Comparison of ENCODE assay signal across 1 cellular context in the genomic region with DNA sequence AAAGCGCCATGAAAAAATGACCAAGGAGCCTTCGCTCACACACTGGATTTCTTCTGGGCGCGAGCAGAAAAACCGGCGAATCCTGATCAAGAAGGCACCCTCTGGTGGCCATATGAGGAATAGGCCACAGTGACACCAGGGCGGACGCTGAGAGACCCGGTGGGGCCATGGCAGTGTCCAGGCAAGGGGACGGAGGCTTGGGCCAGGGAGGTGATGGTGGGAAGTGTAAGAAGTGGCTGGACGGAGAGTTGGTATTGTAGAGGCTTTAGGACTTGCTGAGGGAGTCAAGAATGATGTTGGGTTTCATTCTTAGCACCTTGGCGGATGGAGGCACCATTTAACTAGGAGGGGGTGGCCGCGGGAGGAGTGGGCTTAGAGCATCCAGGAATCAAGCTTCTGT.
A peak's percentile ranks its signal among the peaks of the same experiment; 100 is the strongest.
TF ChIP-seq lines count a peak whose summit lies in the region.

No MANE protein-coding gene starts in this region.

TF ChIP-seq in K562, 482 proteins besides CTCF, POLR2A, EP300 and RAD21 (continues in another document):
- TF ChIP-seq KLF16 (IDR thresholded peaks at IDR 0.05) (0 out of 2 replicates have a peak, but pooled peaks have one; percentile 21), BRD9 (IDR thresholded peaks at IDR 0.05; ENCODE audit: low read depth, partially characterized antibody) (no peak), ZBTB1 (CRISPR knock-in tag; IDR thresholded peaks at IDR 0.05; ENCODE audit: borderline replicate concordance, low read depth) (no peak), ZSCAN29 (IDR thresholded peaks at IDR 0.05) (no peak), POLR2AphosphoS2 (IDR thresholded peaks at IDR 0.05; ENCODE audit: low read length) (no peak), SMC3 (conservative IDR thresholded peaks at IDR 0.05; ENCODE audit: insufficient read depth, low read depth, low read length) (peak; percentile 71), NBN (IDR thresholded peaks at IDR 0.05; ENCODE audit: low read depth) (no peak), LEF1 (IDR thresholded peaks at IDR 0.05) (no peak), ZNF695 (CRISPR knock-in tag; IDR thresholded peaks at IDR 0.05) (no peak), NFATC3 (IDR thresholded peaks at IDR 0.05) (no peak), HEY1 (CRISPR knock-in tag; IDR thresholded peaks at IDR 0.05; ENCODE audit: borderline replicate concordance) (no peak), NFRKB (IDR thresholded peaks at IDR 0.05; ENCODE audit: low read depth) (no peak), SP2 (IDR thresholded peaks at IDR 0.05; ENCODE audit: extremely low read depth, low read depth, low read length, poor library complexity, severe bottlenecking) (no peak), XRCC5 (IDR thresholded peaks at IDR 0.05; ENCODE audit: low read depth, low read length) (peak; percentile 62; the same call in 1 of the 2 replicates), ZNF197 (CRISPR knock-in tag; IDR thresholded peaks at IDR 0.05; ENCODE audit: low read depth) (no peak), CEBPG (CRISPR knock-in tag; IDR thresholded peaks at IDR 0.05) (no peak), CEBPG (tag; conservative IDR thresholded peaks at IDR 0.05 in 1 of 2, IDR thresholded peaks at IDR 0.05 in 1 of 2) (no peak), ZBTB7A (IDR thresholded peaks at IDR 0.05; ENCODE audit: borderline replicate concordance, control insufficient read depth, low read depth, low read length) (peak; percentile 15; the same call in 1 of the 2 replicates), PTRF (tag; IDR thresholded peaks at IDR 0.05) (no peak)
- TF ChIP-seq, protein P1, sequence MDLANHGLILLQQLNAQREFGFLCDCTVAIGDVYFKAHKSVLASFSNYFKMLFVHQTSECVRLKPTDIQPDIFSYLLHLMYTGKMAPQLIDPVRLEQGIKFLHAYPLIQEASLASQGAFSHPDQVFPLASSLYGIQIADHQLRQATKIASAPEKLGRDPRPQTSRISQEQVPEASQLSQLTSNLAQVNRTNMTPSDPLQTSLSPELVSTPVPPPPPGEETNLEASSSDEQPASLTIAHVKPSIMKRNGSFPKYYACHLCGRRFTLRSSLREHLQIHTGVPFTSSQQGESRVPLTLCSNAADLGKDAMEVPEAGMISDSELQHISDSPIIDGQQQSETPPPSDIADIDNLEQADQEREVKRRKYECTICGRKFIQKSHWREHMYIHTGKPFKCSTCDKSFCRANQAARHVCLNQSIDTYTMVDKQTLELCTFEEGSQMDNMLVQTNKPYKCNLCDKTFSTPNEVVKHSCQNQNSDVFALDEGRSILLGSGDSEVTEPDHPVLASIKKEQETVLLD (IDR thresholded peaks at IDR 0.05): no peak
- TF ChIP-seq, protein P2, sequence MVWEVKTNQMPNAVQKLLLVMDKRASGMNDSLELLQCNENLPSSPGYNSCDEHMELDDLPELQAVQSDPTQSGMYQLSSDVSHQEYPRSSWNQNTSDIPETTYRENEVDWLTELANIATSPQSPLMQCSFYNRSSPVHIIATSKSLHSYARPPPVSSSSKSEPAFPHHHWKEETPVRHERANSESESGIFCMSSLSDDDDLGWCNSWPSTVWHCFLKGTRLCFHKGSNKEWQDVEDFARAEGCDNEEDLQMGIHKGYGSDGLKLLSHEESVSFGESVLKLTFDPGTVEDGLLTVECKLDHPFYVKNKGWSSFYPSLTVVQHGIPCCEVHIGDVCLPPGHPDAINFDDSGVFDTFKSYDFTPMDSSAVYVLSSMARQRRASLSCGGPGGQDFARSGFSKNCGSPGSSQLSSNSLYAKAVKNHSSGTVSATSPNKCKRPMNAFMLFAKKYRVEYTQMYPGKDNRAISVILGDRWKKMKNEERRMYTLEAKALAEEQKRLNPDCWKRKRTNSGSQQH (CRISPR knock-in tag; IDR thresholded peaks at IDR 0.05): no peak
- TF ChIP-seq, protein P3, sequence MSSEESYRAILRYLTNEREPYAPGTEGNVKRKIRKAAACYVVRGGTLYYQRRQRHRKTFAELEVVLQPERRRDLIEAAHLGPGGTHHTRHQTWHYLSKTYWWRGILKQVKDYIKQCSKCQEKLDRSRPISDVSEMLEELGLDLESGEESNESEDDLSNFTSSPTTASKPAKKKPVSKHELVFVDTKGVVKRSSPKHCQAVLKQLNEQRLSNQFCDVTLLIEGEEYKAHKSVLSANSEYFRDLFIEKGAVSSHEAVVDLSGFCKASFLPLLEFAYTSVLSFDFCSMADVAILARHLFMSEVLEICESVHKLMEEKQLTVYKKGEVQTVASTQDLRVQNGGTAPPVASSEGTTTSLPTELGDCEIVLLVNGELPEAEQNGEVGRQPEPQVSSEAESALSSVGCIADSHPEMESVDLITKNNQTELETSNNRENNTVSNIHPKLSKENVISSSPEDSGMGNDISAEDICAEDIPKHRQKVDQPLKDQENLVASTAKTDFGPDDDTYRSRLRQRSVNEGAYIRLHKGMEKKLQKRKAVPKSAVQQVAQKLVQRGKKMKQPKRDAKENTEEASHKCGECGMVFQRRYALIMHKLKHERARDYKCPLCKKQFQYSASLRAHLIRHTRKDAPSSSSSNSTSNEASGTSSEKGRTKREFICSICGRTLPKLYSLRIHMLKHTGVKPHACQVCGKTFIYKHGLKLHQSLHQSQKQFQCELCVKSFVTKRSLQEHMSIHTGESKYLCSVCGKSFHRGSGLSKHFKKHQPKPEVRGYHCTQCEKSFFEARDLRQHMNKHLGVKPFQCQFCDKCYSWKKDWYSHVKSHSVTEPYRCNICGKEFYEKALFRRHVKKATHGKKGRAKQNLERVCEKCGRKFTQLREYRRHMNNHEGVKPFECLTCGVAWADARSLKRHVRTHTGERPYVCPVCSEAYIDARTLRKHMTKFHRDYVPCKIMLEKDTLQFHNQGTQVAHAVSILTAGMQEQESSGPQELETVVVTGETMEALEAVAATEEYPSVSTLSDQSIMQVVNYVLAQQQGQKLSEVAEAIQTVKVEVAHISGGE (CRISPR knock-in tag; IDR thresholded peaks at IDR 0.05): no peak
- TF ChIP-seq, protein P4, sequence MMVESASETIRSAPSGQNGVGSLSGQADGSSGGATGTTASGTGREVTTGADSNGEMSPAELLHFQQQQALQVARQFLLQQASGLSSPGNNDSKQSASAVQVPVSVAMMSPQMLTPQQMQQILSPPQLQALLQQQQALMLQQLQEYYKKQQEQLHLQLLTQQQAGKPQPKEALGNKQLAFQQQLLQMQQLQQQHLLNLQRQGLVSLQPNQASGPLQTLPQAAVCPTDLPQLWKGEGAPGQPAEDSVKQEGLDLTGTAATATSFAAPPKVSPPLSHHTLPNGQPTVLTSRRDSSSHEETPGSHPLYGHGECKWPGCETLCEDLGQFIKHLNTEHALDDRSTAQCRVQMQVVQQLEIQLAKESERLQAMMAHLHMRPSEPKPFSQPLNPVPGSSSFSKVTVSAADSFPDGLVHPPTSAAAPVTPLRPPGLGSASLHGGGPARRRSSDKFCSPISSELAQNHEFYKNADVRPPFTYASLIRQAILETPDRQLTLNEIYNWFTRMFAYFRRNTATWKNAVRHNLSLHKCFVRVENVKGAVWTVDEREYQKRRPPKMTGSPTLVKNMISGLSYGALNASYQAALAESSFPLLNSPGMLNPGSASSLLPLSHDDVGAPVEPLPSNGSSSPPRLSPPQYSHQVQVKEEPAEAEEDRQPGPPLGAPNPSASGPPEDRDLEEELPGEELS (CRISPR knock-in tag; IDR thresholded peaks at IDR 0.05; ENCODE audit: borderline replicate concordance): no peak
- TF ChIP-seq, protein P5, sequence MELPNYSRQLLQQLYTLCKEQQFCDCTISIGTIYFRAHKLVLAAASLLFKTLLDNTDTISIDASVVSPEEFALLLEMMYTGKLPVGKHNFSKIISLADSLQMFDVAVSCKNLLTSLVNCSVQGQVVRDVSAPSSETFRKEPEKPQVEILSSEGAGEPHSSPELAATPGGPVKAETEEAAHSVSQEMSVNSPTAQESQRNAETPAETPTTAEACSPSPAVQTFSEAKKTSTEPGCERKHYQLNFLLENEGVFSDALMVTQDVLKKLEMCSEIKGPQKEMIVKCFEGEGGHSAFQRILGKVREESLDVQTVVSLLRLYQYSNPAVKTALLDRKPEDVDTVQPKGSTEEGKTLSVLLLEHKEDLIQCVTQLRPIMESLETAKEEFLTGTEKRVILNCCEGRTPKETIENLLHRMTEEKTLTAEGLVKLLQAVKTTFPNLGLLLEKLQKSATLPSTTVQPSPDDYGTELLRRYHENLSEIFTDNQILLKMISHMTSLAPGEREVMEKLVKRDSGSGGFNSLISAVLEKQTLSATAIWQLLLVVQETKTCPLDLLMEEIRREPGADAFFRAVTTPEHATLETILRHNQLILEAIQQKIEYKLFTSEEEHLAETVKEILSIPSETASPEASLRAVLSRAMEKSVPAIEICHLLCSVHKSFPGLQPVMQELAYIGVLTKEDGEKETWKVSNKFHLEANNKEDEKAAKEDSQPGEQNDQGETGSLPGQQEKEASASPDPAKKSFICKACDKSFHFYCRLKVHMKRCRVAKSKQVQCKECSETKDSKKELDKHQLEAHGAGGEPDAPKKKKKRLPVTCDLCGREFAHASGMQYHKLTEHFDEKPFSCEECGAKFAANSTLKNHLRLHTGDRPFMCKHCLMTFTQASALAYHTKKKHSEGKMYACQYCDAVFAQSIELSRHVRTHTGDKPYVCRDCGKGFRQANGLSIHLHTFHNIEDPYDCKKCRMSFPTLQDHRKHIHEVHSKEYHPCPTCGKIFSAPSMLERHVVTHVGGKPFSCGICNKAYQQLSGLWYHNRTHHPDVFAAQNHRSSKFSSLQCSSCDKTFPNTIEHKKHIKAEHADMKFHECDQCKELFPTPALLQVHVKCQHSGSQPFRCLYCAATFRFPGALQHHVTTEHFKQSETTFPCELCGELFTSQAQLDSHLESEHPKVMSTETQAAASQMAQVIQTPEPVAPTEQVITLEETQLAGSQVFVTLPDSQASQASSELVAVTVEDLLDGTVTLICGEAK (IDR thresholded peaks at IDR 0.05): no peak
- TF ChIP-seq, protein P5 (CRISPR knock-in tag; IDR thresholded peaks at IDR 0.05): no peak
- TF ChIP-seq, protein P6, sequence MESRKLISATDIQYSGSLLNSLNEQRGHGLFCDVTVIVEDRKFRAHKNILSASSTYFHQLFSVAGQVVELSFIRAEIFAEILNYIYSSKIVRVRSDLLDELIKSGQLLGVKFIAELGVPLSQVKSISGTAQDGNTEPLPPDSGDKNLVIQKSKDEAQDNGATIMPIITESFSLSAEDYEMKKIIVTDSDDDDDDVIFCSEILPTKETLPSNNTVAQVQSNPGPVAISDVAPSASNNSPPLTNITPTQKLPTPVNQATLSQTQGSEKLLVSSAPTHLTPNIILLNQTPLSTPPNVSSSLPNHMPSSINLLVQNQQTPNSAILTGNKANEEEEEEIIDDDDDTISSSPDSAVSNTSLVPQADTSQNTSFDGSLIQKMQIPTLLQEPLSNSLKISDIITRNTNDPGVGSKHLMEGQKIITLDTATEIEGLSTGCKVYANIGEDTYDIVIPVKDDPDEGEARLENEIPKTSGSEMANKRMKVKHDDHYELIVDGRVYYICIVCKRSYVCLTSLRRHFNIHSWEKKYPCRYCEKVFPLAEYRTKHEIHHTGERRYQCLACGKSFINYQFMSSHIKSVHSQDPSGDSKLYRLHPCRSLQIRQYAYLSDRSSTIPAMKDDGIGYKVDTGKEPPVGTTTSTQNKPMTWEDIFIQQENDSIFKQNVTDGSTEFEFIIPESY (CRISPR knock-in tag; IDR thresholded peaks at IDR 0.05): peak; percentile 20; the same call in 1 of the 2 replicates
- TF ChIP-seq, protein P7, sequence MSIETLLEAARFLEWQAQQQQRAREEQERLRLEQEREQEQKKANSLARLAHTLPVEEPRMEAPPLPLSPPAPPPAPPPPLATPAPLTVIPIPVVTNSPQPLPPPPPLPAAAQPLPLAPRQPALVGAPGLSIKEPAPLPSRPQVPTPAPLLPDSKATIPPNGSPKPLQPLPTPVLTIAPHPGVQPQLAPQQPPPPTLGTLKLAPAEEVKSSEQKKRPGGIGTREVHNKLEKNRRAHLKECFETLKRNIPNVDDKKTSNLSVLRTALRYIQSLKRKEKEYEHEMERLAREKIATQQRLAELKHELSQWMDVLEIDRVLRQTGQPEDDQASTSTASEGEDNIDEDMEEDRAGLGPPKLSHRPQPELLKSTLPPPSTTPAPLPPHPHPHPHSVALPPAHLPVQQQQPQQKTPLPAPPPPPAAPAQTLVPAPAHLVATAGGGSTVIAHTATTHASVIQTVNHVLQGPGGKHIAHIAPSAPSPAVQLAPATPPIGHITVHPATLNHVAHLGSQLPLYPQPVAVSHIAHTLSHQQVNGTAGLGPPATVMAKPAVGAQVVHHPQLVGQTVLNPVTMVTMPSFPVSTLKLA (conservative IDR thresholded peaks at IDR 0.05): no peak
